In genomic region chr1:218945050-218945449, GRCh38 we compare ENCODE assay signal across 19 cellular contexts.
DNase-seq lines count a peak whose midpoint lies in the region; ATAC-seq and TF ChIP-seq lines count a peak whose summit lies in the region.
"Had no signal": no experiment of that assay in that cellular context is flagged by ENCODE, and none has a peak within 500 bp of the region (broad histone marks: within the 10 kb centered on the region; RNA-seq: fewer than 3 reads in every experiment).

No MANE protein-coding gene starts in this region.

- H4K20me1 ChIP-seq in PC-3 (ENCODE audit: low read length): no peaks in the 10 kb centered on the region

- no peak overlapping the region for H2AFZ ChIP-seq in PC-3 (ENCODE audit: low read length)

- peaks cover 3% of the 10 kb centered on the region for H3K9me3 Mint-ChIP-seq in activated naive CD4-positive, alpha-beta T cell treated with anti-CD3 and anti-CD28 coated beads, Interleukin-2, amount 10 ng/mL, durations not matched to agents 7 days and 5 days

- H3K27me3 ChIP-seq in PC-3 (ENCODE audit: low read length): no peaks in the 10 kb centered on the region

- H3K4me2 ChIP-seq in PC-3 (ENCODE audit: low read length): peak overlapping the region; percentile 50

- peak overlapping the region; percentile 62 for H3K27ac ChIP-seq in PC-3 (ENCODE audit: low read length)
- H3K27ac ChIP-seq: WERI-Rb-1 had no signal

- ATAC-seq in PC-3 (peak; percentile 77), GM21515 (IDR thresholded peaks at IDR 0.05; ENCODE audit: unreplicated experiment) (no peak)
- ATAC-seq: activated CD8-positive, alpha-beta T cell treated with anti-CD3 and anti-CD28 coated beads for 36 hours; activated naive CD8-positive, alpha-beta T cell treated with anti-CD3 and anti-CD28 coated beads, Interleukin-2, amount 50 U/mL, for 24 hours; activated T-cell treated with anti-CD3 and anti-CD28 coated beads, Interleukin-2, amount 50 U/mL, for 72 hours; Right ventricle myocardium inferior; sciatic nerve had no signal

- H3K27me3 Mint-ChIP-seq in activated naive CD4-positive, alpha-beta T cell treated with anti-CD3 and anti-CD28 coated beads, Interleukin-2, amount 10 ng/mL, durations not matched to agents 7 days and 5 days: no peaks in the 10 kb centered on the region
- H3K27me3 Mint-ChIP-seq: activated CD8-positive, alpha-beta T cell treated with anti-CD3 and anti-CD28 coated beads for 36 hours; activated naive CD8-positive, alpha-beta T cell treated with anti-CD3 and anti-CD28 coated beads, Interleukin-2, amount 50 U/mL, for 24 hours; IgD-negative memory B cell had no signal

- DNase-seq in EL: peak; percentile 26
- peak; percentile 93 for DNase-seq in PC-3
- peak; percentile 74 for DNase-seq in choroid plexus epithelial cell (ENCODE audit: low read depth)
- DNase-seq in kidney glomerular epithelial cell (lab: John Stamatoyannopoulos, UW): peak; percentile 18
- DNase-seq in GM19238 (ENCODE audit: insufficient read length, low spot score): no peak
- no peak for DNase-seq in NCI-H1694 (lab: John Stamatoyannopoulos, UW)
- DNase-seq in activated naive CD4-positive, alpha-beta T cell treated with anti-CD3 and anti-CD28 coated beads, Interleukin-2, amount 10 ng/mL, durations not matched to agents 7 days and 5 days: no peak
- DNase-seq: activated CD8-positive, alpha-beta T cell treated with anti-CD3 and anti-CD28 coated beads for 36 hours; activated naive CD8-positive, alpha-beta T cell treated with anti-CD3 and anti-CD28 coated beads, Interleukin-2, amount 50 U/mL, for 24 hours; activated T-cell treated with anti-CD3 and anti-CD28 coated beads, Interleukin-2, amount 50 U/mL, for 72 hours; GDM1; midbrain; NCI-H1105 treated with DMSO at 0.1 percent for 48 hours; NCI-H2171 treated with DMSO at 0.1 percent for 48 hours; WERI-Rb-1 had no signal

- POLR2A ChIA-PET in PC-3 (lab: Charles Lee; ENCODE audit: unreplicated experiment): no interaction called here

- no peak overlapping the region; the same call in 1 of the 2 replicates for H3K9ac ChIP-seq in PC-3 (ENCODE audit: low read length)

- H3K4me3 Mint-ChIP-seq in activated naive CD4-positive, alpha-beta T cell treated with anti-CD3 and anti-CD28 coated beads, Interleukin-2, amount 10 ng/mL, durations not matched to agents 7 days and 5 days: no peak overlapping the region
- H3K4me3 Mint-ChIP-seq: activated CD8-positive, alpha-beta T cell treated with anti-CD3 and anti-CD28 coated beads for 36 hours; activated naive CD8-positive, alpha-beta T cell treated with anti-CD3 and anti-CD28 coated beads, Interleukin-2, amount 50 U/mL, for 24 hours; activated T-cell treated with anti-CD3 and anti-CD28 coated beads, Interleukin-2, amount 50 U/mL, for 72 hours; IgD-negative memory B cell had no signal

- peaks cover 3% of the 10 kb centered on the region for H3F3A ChIP-seq in PC-3 (ENCODE audit: low read length, unreplicated experiment)

- no peaks in the 10 kb centered on the region for H3K9me3 ChIP-seq in PC-3 (ENCODE audit: low read length)

- CTCF ChIA-PET in PC-3 (lab: Charles Lee): interaction anchor here (0.8 kb wide), 1 partner anchor 144 kb away, joined by 5 read pairs; no protein-coding TSS in a partner anchor
- CTCF ChIA-PET in activated naive CD4-positive, alpha-beta T cell treated with anti-CD3 and anti-CD28 coated beads, Interleukin-2, amount 10 ng/mL, durations not matched to agents 7 days and 5 days (lab: Charles Lee): no interaction called here

- no peak overlapping the region for H3K27ac Mint-ChIP-seq in activated naive CD4-positive, alpha-beta T cell treated with anti-CD3 and anti-CD28 coated beads, Interleukin-2, amount 10 ng/mL, durations not matched to agents 7 days and 5 days
- H3K27ac Mint-ChIP-seq: activated CD8-positive, alpha-beta T cell treated with anti-CD3 and anti-CD28 coated beads for 36 hours; activated naive CD8-positive, alpha-beta T cell treated with anti-CD3 and anti-CD28 coated beads, Interleukin-2, amount 50 U/mL, for 24 hours; activated T-cell treated with anti-CD3 and anti-CD28 coated beads, Interleukin-2, amount 50 U/mL, for 72 hours had no signal

- H3K4me1 ChIP-seq in PC-3 (ENCODE audit: insufficient read depth, low read length): peaks cover 25% of the 10 kb centered on the region

- H3K4me1 Mint-ChIP-seq in activated naive CD4-positive, alpha-beta T cell treated with anti-CD3 and anti-CD28 coated beads, Interleukin-2, amount 10 ng/mL, durations not matched to agents 7 days and 5 days: no peaks in the 10 kb centered on the region
- H3K4me1 Mint-ChIP-seq: activated naive CD8-positive, alpha-beta T cell treated with anti-CD3 and anti-CD28 coated beads, Interleukin-2, amount 50 U/mL, for 24 hours; IgD-negative memory B cell had no signal

- TF ChIP-seq CTCF in PC-3 (conservative IDR thresholded peaks at IDR 0.05; ENCODE audit: low read depth, low read length) (no peak), choroid plexus epithelial cell (conservative IDR thresholded peaks at IDR 0.05; ENCODE audit: low read depth, low read length) (no peak)

- H3K4me3 ChIP-seq in PC-3 (ENCODE audit: low read length) (no peak overlapping the region), choroid plexus epithelial cell (ENCODE audit: low read depth, low read length) (no peak overlapping the region)

- no peaks in the 10 kb centered on the region for H3K36me3 Mint-ChIP-seq in activated naive CD4-positive, alpha-beta T cell treated with anti-CD3 and anti-CD28 coated beads, Interleukin-2, amount 10 ng/mL, durations not matched to agents 7 days and 5 days

- H3K79me2 ChIP-seq in PC-3 (ENCODE audit: low read length): no peaks in the 10 kb centered on the region

- no peaks in the 10 kb centered on the region for H3K9me2 ChIP-seq in PC-3 (replicated peaks; ENCODE audit: low read length)

- intact Hi-C loops in PC-3 (cut with micrococcal nuclease): loop anchor here (5.0 to 10.0 kb wide), 5 partner anchors 227 to 563 kb away; partner anchors contain the start of gene LYPLAL1

- no peaks in the 10 kb centered on the region for H3K36me3 ChIP-seq in PC-3 (ENCODE audit: low read depth, low read length)
- H3K36me3 ChIP-seq: WERI-Rb-1 had no signal

- BruUV-seq in PC-3 (replicated peaks; lab: Mats Ljungman, UMichigan): no TSS peak

Comparison
In these comparisons a context has a peak if more than half of its experiments do, and no peak if none do; other contexts are left out.
1. DNase-seq: peak in EL (single experiment), PC-3 (single experiment), choroid plexus epithelial cell (single experiment) and kidney glomerular epithelial cell (single experiment); none in GM19238 (single experiment), NCI-H1694 (single experiment) and activated naive CD4-positive, alpha-beta T cell treated with anti-CD3 and anti-CD28 coated beads, Interleukin-2, amount 10 ng/mL, durations not matched to agents 7 days and 5 days (single experiment).